ENCODE assay signal across 8 cellular contexts in the genomic region with DNA sequence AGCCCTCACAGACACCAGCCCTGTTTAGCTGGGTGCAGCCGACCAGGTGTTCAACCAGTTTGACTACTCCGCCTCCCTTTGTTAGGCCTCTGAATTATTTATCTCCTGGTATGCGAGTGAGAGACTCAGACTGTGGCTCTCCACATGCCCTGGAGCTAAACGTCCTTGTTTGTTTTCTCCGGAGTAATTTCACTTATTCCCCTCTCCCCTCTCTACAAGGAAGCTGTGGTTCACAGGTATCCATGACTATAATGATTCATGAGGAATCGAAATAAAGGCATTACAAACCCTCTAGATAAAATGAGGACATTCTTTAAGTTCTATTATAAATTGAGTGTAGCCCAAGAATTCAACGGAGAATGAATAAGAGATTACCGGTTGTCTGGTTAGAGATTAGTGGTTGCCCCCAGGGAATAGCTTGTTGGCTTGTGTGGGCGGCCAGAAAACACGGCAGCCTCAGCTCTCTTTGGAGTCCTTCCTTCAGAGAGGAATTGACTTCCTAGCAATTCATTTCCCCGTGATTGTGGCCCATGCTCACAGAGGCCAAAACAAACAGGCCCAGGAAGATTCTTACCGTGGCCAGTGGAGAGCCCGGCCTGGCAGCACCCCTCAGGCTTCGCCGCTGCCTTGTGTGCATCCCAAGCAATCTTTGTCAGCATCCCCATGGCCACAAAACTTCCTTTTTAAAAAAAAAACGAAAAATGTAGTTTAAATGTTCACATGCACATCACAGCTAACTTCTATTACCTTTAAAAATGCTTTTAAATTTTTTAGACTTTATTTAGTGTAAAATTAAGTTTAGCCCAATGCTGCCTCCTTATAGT.
DNase-seq lines count a peak whose midpoint lies in the region; ATAC-seq, FAIRE-seq and TF ChIP-seq lines count a peak whose summit lies in the region.

No MANE protein-coding gene starts in this region.

- no peak for TF ChIP-seq CTCF in A673 (conservative IDR thresholded peaks at IDR 0.05; ENCODE audit: low read depth, low read length)
- no peak for TF ChIP-seq CTCF in astrocyte (IDR thresholded peaks at IDR 0.05; ENCODE audit: insufficient read depth, low read depth, low read length)

- H3K9me3 ChIP-seq in A673 (ENCODE audit: low read depth, low read length, poor library complexity, severe bottlenecking), result no peaks in the 10 kb centered on the region
- H3K9me3 ChIP-seq in HUES64 (ENCODE audit: insufficient read depth, low read depth, low read length), result no peaks in the 10 kb centered on the region
- H3K9me3 ChIP-seq in astrocyte (ENCODE audit: insufficient read depth, low read depth, low read length), result no peaks in the 10 kb centered on the region

- peaks cover 5% of the 10 kb centered on the region for H3K9me3 Mint-ChIP-seq in astrocyte (ENCODE audit: unreplicated experiment)

- H3K4me1 ChIP-seq in A673 (ENCODE audit: insufficient read depth, low read length, poor library complexity, severe bottlenecking) (peaks cover 27% of the 10 kb centered on the region), HUES64 (ENCODE audit: insufficient read depth, low read length) (peaks cover 16% of the 10 kb centered on the region), astrocyte (ENCODE audit: insufficient read depth, low read length) (peaks cover 26% of the 10 kb centered on the region)

- FAIRE-seq in astrocyte (lab: Jason Lieb, UNC), result peak; percentile 86

- 34% methylated on average over 15 of the region's 16 CpGs for WGBS in HUES64

- H3K4me1 Mint-ChIP-seq in astrocyte (ENCODE audit: low read depth, unreplicated experiment), result peaks cover 12% of the 10 kb centered on the region

- no TSS peak for BruUV-seq in A673 (replicated peaks; lab: Mats Ljungman, UMichigan)

- H3K4me3 ChIP-seq in A673 (ENCODE audit: low read depth, low read length, poor library complexity, severe bottlenecking) (peak overlapping the region; percentile 12), HUES64 (ENCODE audit: low read length) (no peak overlapping the region), astrocyte (ENCODE audit: insufficient read depth, low read depth, low read length) (peak overlapping the region; percentile 30)

- intact Hi-C loops in A673 (cut with micrococcal nuclease; ENCODE audit: unreplicated experiment), result no loop called here

- H3K79me2 ChIP-seq in astrocyte (ENCODE audit: insufficient read depth, low read length), result no peaks in the 10 kb centered on the region

- DNase-seq in A673 (ENCODE audit: low spot score) (peak; percentile 92), astrocyte (ENCODE audit: low read depth) (peak; percentile 98), kidney glomerular epithelial cell (lab: John Stamatoyannopoulos, UW) (peak; percentile 52), DMS114 treated with DMSO at 0.1 percent for 48 hours (lab: John Stamatoyannopoulos, UW; ENCODE audit: unreplicated experiment) (no peak), T-helper 2 cell (no peak)
- DNase-seq in activated T-cell treated with anti-CD3 and anti-CD28 coated beads, Interleukin-2, amount 50 U/mL, for 1 hour, result no peak

- peak overlapping the region; percentile 74 for H3K4me2 ChIP-seq in astrocyte (ENCODE audit: low read length)

- H3K27ac Mint-ChIP-seq in astrocyte (ENCODE audit: unreplicated experiment), result peak overlapping the region; percentile 50

- no peak overlapping the region for H2AFZ ChIP-seq in astrocyte (ENCODE audit: low read depth, low read length)

- peaks cover 2% of the 10 kb centered on the region for H3K36me3 Mint-ChIP-seq in astrocyte (ENCODE audit: low read depth, unreplicated experiment)

- no peak overlapping the region for H3K4me3 Mint-ChIP-seq in astrocyte (ENCODE audit: unreplicated experiment)

- H3K27me3 ChIP-seq in A673 (replicated peaks; ENCODE audit: insufficient read depth, low read depth, low read length, poor library complexity), result no peaks in the 10 kb centered on the region
- no peaks in the 10 kb centered on the region for H3K27me3 ChIP-seq in HUES64 (ENCODE audit: insufficient read depth, low read length)
- H3K27me3 ChIP-seq in astrocyte (ENCODE audit: insufficient read depth, low read length), result no peaks in the 10 kb centered on the region

- no peaks in the 10 kb centered on the region for H3K27me3 Mint-ChIP-seq in astrocyte (ENCODE audit: low read depth, unreplicated experiment)

- peak overlapping the region; percentile 70 for H3K27ac ChIP-seq in A673 (ENCODE audit: low read depth, low read length, poor library complexity, severe bottlenecking)
- H3K27ac ChIP-seq in HUES64 (ENCODE audit: low read depth, low read length), result peak overlapping the region; percentile 82
- peak overlapping the region; percentile 79 for H3K27ac ChIP-seq in astrocyte (ENCODE audit: low read depth, low read length)

- H3K9ac ChIP-seq in HUES64 (ENCODE audit: low read depth, low read length) (peak overlapping the region; percentile 56), astrocyte (ENCODE audit: low read length) (peak overlapping the region; percentile 52)

- H3K36me3 ChIP-seq in A673 (ENCODE audit: insufficient read depth, low read length, poor library complexity, severe bottlenecking), result no peaks in the 10 kb centered on the region
- no peaks in the 10 kb centered on the region for H3K36me3 ChIP-seq in HUES64 (ENCODE audit: insufficient read depth, low read length)
- no peaks in the 10 kb centered on the region for H3K36me3 ChIP-seq in astrocyte (ENCODE audit: insufficient read depth, low read length)

- ATAC-seq in HG03175 (IDR thresholded peaks at IDR 0.05; ENCODE audit: unreplicated experiment), result no peak

- H4K20me1 ChIP-seq in astrocyte (ENCODE audit: insufficient read depth, low read length), result no peaks in the 10 kb centered on the region

- CTCF ChIA-PET in A673 (lab: Charles Lee), result interaction anchor here (0.9 kb wide), 1 partner anchor 10 kb away, joined by 4 read pairs; no protein-coding TSS in a partner anchor

- POLR2A ChIA-PET in A673 (lab: Charles Lee; ENCODE audit: low non-redundant PET), result no interaction called here

Comparison
In these comparisons a context has a peak if more than half of its experiments do, and no peak if none do; other contexts are left out.
1. DNase-seq: peak in A673 (single experiment), astrocyte (single experiment) and kidney glomerular epithelial cell (single experiment); none in DMS114 treated with DMSO at 0.1 percent for 48 hours (single experiment), T-helper 2 cell (0 of 5) and activated T-cell treated with anti-CD3 and anti-CD28 coated beads, Interleukin-2, amount 50 U/mL, for 1 hour (single experiment).
2. Peak in every context shown above with its lines, with median percentiles within 50 percentile points of each other: H3K27ac ChIP-seq.